ENCODE assay signal across 39 cellular contexts in the genomic region with DNA sequence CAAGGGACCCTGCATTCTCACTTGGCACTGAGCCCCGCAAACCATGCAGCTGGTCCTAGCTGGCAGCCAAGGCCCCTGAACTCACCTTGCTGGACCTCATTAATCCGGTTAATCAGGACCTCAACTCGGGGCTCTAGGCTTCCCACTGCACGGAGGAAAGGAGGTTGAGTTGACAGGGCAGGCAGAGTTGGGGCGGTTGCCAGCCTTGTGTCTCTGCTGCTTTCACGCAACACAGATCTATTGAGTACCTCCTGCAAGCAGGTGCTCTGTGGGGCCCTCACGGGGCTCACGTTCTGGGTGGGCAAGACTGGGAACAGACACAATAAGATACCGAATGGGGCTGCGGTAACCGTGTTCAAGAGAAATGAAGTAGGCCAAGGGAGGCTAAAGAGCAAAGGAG. TPM values are rescaled to one million over a fixed set of nuclear protein-coding genes. Genes with fewer than 3 reads are reported as not detected.
"Had no signal": no experiment of that assay in that cellular context is flagged by ENCODE, and none has a peak within 500 bp of the region (broad histone marks: within the 10 kb centered on the region; RNA-seq: fewer than 3 reads in every experiment).

No MANE protein-coding gene starts in this region.

- H3K27me3 ChIP-seq: SJCRH30 had no signal

- H3K36me3 ChIP-seq: SJCRH30 had no signal

- FAIRE-seq: RCC 7860 had no signal

- DNase-seq: Karpas-422, MM.1S, MV-4-11, NCI-H1092 treated with DMSO at 0.1 percent for 48 hours, NCI-H1105 treated with DMSO at 0.1 percent for 48 hours, NCI-H1417, NCI-H1436, NCI-H146, NCI-H1694, NCI-H187, NCI-H1930, NCI-H2029 treated with DMSO at 0.1 percent for 48 hours, NCI-H2081 treated with DMSO at 0.1 percent for 48 hours, NCI-H2107, NCI-H2171, NCI-H2227 treated with DMSO at 0.1 percent for 48 hours, NCI-H345, NCI-H446, NCI-H510A treated with DMSO at 0.1 percent for 48 hours, NCI-H524 treated with DMSO at 0.1 percent for 48 hours, NCI-H526 treated with DMSO at 0.1 percent for 48 hours, NCI-H774, PC-9, SHP77, SIG-M5, SJCRH30 had no signal

- H3K9me3 ChIP-seq: SJCRH30 had no signal

- H3K4me3 ChIP-seq: PC-9, SJCRH30, SK-N-MC had no signal

- ATAC-seq: Panc1, Right ventricle myocardium inferior, SK-N-SH treated with all-trans-retinoic acid at 6 μM for 48 hours had no signal

- H3K27ac ChIP-seq: KMS-11, PC-9, RWPE1, SJCRH30, SK-N-MC had no signal

RNA-seq across cellular contexts. Expression of a gene that starts 6.2 kb away (rescaled TPM):
- total RNA-seq: LHCN-M2, MCF 10A, NCI-H460, OCI-LY7, PC-9, RPMI7951, SK-MEL-5 had no signal

RNA-seq across cellular contexts. Expression of a gene that starts 32.1 kb away (rescaled TPM):
- total RNA-seq: MCF 10A, RPMI7951, SK-MEL-5 had no signal
